Comparison of ENCODE assay signal across 1 cellular context in the genomic region with DNA sequence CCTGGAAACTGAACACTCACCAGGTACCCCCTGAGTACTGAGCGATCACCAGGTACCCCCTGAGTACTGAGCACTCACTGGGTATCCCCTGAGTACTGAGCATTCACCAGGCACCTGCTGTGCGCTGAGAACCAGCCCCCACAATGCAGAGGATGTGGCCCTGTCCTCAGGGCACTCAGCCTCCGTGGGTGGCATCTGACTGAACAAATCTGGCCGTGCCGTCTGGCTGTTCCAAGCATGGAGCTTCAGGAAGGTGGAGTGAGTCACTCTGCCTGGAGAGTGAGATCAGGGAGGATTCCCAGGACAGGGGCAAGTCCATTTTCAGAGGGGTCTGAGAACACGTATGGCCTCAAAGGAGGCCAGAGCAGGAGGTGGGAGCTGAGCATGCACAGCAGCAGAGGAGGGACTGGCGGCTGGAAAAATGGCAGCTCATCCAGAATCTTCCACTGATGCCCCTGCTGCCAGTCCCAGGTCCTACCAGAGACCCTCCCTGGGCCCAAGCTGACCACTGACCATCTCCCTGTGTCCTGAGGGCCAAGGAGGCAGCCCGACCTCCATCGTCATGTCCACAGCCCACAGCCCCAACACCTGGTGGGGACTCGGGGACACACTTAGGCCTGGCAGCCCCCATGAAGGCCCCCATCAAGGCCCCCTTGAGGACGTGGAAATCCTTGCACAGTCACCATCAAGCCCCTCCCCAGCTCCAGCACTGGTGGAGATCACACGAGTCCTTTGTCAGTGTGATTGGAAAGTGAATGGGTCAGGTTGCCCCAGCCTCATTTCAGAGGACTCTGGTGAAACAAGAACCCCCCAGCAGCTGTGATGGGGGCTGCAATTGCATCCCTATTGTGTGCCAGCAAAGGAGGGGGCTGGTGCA.
TF ChIP-seq lines count a peak whose summit lies in the region.

No MANE protein-coding gene starts in this region.

TF ChIP-seq in HEK293, 187 proteins besides CTCF, POLR2A, EP300 and RAD21 (continued from another document):
- TF ChIP-seq PRDM6 (tag by site-specific recombination; IDR thresholded peaks at IDR 0.05): no peak
- TF ChIP-seq ZNF560 (tag by site-specific recombination; IDR thresholded peaks at IDR 0.05; ENCODE audit: borderline replicate concordance): no peak
- no peak for TF ChIP-seq ZNF23 (tag by site-specific recombination; IDR thresholded peaks at IDR 0.05; ENCODE audit: borderline replicate concordance)
- peak; percentile 60 for TF ChIP-seq GLIS1 (tag by site-specific recombination; IDR thresholded peaks at IDR 0.05)
- TF ChIP-seq ZNF174 (tag by site-specific recombination; IDR thresholded peaks at IDR 0.05): no peak
- no peak for TF ChIP-seq KLF16 (tag by site-specific recombination; IDR thresholded peaks at IDR 0.05)
- TF ChIP-seq WT1 (tag by site-specific recombination; IDR thresholded peaks at IDR 0.05): no peak
- no peak for TF ChIP-seq ZNF629 (tag by site-specific recombination; IDR thresholded peaks at IDR 0.05)
- TF ChIP-seq HIC1 (tag by site-specific recombination; IDR thresholded peaks at IDR 0.05): no peak
- peak; percentile 79 for TF ChIP-seq ZNF341 (tag by site-specific recombination; IDR thresholded peaks at IDR 0.05; ENCODE audit: low read depth)
- TF ChIP-seq ZNF510 (tag by site-specific recombination; IDR thresholded peaks at IDR 0.05; ENCODE audit: insufficient replicate concordance): no peak
- no peak for TF ChIP-seq ZNF624 (tag by site-specific recombination; IDR thresholded peaks at IDR 0.05)
- TF ChIP-seq ZNF416 (tag by site-specific recombination; IDR thresholded peaks at IDR 0.05): no peak
- TF ChIP-seq ZFHX2 (tag by site-specific recombination; conservative IDR thresholded peaks at IDR 0.05): peak; percentile 81
- TF ChIP-seq ZNF140 (tag by site-specific recombination; IDR thresholded peaks at IDR 0.05): no peak
